1 cellular context compared by ENCODE assay signal in genomic region chr7:16420649-16421332, GRCh38.
A peak's percentile ranks its signal among the peaks of the same experiment; 100 is the strongest.
TF ChIP-seq lines count a peak whose summit lies in the region.

No MANE protein-coding gene starts in this region.

TF ChIP-seq in K562, 482 proteins besides CTCF, POLR2A, EP300 and RAD21 (continued from another document and continues in another):
- no peak for TF ChIP-seq FOXM1 (IDR thresholded peaks at IDR 0.05; ENCODE audit: low read depth)
- no peak for TF ChIP-seq FOXM1 (CRISPR knock-in tag; IDR thresholded peaks at IDR 0.05; ENCODE audit: low read depth)
- TF ChIP-seq ZKSCAN8 (CRISPR knock-in tag; IDR thresholded peaks at IDR 0.05) = 0 out of 2 replicates have a peak, but pooled peaks have one; percentile 2
- TF ChIP-seq ILF3 (IDR thresholded peaks at IDR 0.05; ENCODE audit: borderline replicate concordance) = 0 out of 2 replicates have a peak, but pooled peaks have one; percentile 65
- TF ChIP-seq ZNF830 (CRISPR knock-in tag; IDR thresholded peaks at IDR 0.05) = no peak
- TF ChIP-seq SRSF3 (IDR thresholded peaks at IDR 0.05; ENCODE audit: insufficient read depth, low read length) = no peak
- TF ChIP-seq JUNB (CRISPR knock-in tag; conservative IDR thresholded peaks at IDR 0.05) = no peak
- TF ChIP-seq CHCHD3 (CRISPR knock-in tag; IDR thresholded peaks at IDR 0.05) = no peak
- TF ChIP-seq POLR2H (tag; IDR thresholded peaks at IDR 0.05; ENCODE audit: low read depth) = peak; percentile 95
- 0 out of 2 replicates have a peak, but pooled peaks have one; percentile 77 for TF ChIP-seq STAT6 (CRISPR knock-in tag; IDR thresholded peaks at IDR 0.05)
- no peak for TF ChIP-seq RBM17 (IDR thresholded peaks at IDR 0.05; ENCODE audit: borderline replicate concordance, low read depth, low read length)
- no peak for TF ChIP-seq DIDO1 (tag; IDR thresholded peaks at IDR 0.05; ENCODE audit: low read depth)
- peak; percentile 17; the same call in 1 of the 2 replicates for TF ChIP-seq DMBX1 (CRISPR knock-in tag; IDR thresholded peaks at IDR 0.05; ENCODE audit: borderline replicate concordance)
- peak; percentile 33; the same call in 1 of the 2 replicates for TF ChIP-seq SP1 (CRISPR knock-in tag; IDR thresholded peaks at IDR 0.05)
- TF ChIP-seq CHD2 (IDR thresholded peaks at IDR 0.05; ENCODE audit: low read depth, low read length) = peak; percentile 88
- TF ChIP-seq L3MBTL2 (IDR thresholded peaks at IDR 0.05) = peak; percentile 77
- TF ChIP-seq, protein P1, sequence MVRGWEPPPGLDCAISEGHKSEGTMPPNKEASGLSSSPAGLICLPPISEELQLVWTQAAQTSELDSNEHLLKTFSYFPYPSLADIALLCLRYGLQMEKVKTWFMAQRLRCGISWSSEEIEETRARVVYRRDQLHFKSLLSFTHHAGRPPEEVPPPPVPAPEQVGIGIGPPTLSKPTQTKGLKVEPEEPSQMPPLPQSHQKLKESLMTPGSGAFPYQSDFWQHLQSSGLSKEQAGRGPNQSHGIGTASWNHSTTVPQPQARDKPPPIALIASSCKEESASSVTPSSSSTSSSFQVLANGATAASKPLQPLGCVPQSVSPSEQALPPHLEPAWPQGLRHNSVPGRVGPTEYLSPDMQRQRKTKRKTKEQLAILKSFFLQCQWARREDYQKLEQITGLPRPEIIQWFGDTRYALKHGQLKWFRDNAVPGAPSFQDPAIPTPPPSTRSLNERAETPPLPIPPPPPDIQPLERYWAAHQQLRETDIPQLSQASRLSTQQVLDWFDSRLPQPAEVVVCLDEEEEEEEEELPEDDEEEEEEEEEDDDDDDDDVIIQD (CRISPR knock-in tag; IDR thresholded peaks at IDR 0.05) = no peak
- TF ChIP-seq CBX8 (IDR thresholded peaks at IDR 0.05; ENCODE audit: borderline replicate concordance, extremely low read depth, low read depth, low read length, poor library complexity, severe bottlenecking) = no peak
- TF ChIP-seq SPI1 (IDR thresholded peaks at IDR 0.05; ENCODE audit: borderline replicate concordance, low read depth, low read length) = no peak
- no peak for TF ChIP-seq SAP30 (IDR thresholded peaks at IDR 0.05; ENCODE audit: borderline replicate concordance, insufficient read depth, low read depth, low read length, poor library complexity, severe bottlenecking)
- peak; percentile 41; the same call in 1 of the 2 replicates for TF ChIP-seq STAT5A (IDR thresholded peaks at IDR 0.05; ENCODE audit: borderline replicate concordance, low read length)
- TF ChIP-seq HNRNPLL (IDR thresholded peaks at IDR 0.05; ENCODE audit: low read depth, low read length, poor library complexity, severe bottlenecking) = no peak
- peak; percentile 85; the same call in 1 of the 2 replicates for TF ChIP-seq POLR2AphosphoS5 (IDR thresholded peaks at IDR 0.05; ENCODE audit: control insufficient read depth, insufficient read depth, low read depth, low read length)
- no peak for TF ChIP-seq ZNF197 (CRISPR knock-in tag; IDR thresholded peaks at IDR 0.05; ENCODE audit: low read depth)
- TF ChIP-seq ID3 (CRISPR knock-in tag; IDR thresholded peaks at IDR 0.05) = no peak
- TF ChIP-seq ID3 (tag; IDR thresholded peaks at IDR 0.05) = no peak
- TF ChIP-seq ZNF668 (CRISPR knock-in tag; IDR thresholded peaks at IDR 0.05) = no peak
- TF ChIP-seq MEF2A (IDR thresholded peaks at IDR 0.05; ENCODE audit: control insufficient read depth, low read depth, low read length) = no peak
- no peak for TF ChIP-seq ZNF561 (CRISPR knock-in tag; conservative IDR thresholded peaks at IDR 0.05)
- TF ChIP-seq, protein P2, sequence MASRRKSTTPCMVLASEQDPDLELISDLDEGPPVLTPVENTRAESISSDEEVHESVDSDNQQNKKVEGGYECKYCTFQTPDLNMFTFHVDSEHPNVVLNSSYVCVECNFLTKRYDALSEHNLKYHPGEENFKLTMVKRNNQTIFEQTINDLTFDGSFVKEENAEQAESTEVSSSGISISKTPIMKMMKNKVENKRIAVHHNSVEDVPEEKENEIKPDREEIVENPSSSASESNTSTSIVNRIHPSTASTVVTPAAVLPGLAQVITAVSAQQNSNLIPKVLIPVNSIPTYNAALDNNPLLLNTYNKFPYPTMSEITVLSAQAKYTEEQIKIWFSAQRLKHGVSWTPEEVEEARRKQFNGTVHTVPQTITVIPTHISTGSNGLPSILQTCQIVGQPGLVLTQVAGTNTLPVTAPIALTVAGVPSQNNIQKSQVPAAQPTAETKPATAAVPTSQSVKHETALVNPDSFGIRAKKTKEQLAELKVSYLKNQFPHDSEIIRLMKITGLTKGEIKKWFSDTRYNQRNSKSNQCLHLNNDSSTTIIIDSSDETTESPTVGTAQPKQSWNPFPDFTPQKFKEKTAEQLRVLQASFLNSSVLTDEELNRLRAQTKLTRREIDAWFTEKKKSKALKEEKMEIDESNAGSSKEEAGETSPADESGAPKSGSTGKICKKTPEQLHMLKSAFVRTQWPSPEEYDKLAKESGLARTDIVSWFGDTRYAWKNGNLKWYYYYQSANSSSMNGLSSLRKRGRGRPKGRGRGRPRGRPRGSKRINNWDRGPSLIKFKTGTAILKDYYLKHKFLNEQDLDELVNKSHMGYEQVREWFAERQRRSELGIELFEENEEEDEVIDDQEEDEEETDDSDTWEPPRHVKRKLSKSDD (conservative IDR thresholded peaks at IDR 0.05; ENCODE audit: low read length) = no peak
- TF ChIP-seq, protein P3, sequence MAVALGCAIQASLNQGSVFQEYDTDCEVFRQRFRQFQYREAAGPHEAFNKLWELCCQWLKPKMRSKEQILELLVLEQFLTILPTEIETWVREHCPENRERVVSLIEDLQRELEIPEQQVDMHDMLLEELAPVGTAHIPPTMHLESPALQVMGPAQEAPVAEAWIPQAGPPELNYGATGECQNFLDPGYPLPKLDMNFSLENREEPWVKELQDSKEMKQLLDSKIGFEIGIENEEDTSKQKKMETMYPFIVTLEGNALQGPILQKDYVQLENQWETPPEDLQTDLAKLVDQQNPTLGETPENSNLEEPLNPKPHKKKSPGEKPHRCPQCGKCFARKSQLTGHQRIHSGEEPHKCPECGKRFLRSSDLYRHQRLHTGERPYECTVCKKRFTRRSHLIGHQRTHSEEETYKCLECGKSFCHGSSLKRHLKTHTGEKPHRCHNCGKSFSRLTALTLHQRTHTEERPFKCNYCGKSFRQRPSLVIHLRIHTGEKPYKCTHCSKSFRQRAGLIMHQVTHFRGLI (CRISPR knock-in tag; IDR thresholded peaks at IDR 0.05) = no peak
- no peak for TF ChIP-seq RBBP5 (IDR thresholded peaks at IDR 0.05; ENCODE audit: borderline replicate concordance, insufficient read depth, low read length, poor library complexity, severe bottlenecking)
- no peak for TF ChIP-seq TFE3 (CRISPR knock-in tag; IDR thresholded peaks at IDR 0.05)
- TF ChIP-seq TEAD4 (IDR thresholded peaks at IDR 0.05; ENCODE audit: low read length) = no peak
- no peak for TF ChIP-seq TEAD4 (CRISPR knock-in tag; IDR thresholded peaks at IDR 0.05; ENCODE audit: borderline replicate concordance)
- no peak for TF ChIP-seq ZBTB34 (CRISPR knock-in tag; IDR thresholded peaks at IDR 0.05)
- peak; percentile 56 for TF ChIP-seq NCOR1 (IDR thresholded peaks at IDR 0.05)
- TF ChIP-seq SUPT5H (IDR thresholded peaks at IDR 0.05) = peak; percentile 95
- TF ChIP-seq NRF1 (conservative IDR thresholded peaks at IDR 0.05 in 1 of 2, IDR thresholded peaks at IDR 0.05 in 1 of 2) = peak; percentile 94 to 95
- TF ChIP-seq BRD9 (IDR thresholded peaks at IDR 0.05; ENCODE audit: low read depth, partially characterized antibody) = peak; percentile 93
- TF ChIP-seq ARID1B (IDR thresholded peaks at IDR 0.05) = peak; percentile 56
- peak; percentile 34; the same call in 1 of the 2 replicates for TF ChIP-seq LARP7 (IDR thresholded peaks at IDR 0.05)
- TF ChIP-seq, protein P4, sequence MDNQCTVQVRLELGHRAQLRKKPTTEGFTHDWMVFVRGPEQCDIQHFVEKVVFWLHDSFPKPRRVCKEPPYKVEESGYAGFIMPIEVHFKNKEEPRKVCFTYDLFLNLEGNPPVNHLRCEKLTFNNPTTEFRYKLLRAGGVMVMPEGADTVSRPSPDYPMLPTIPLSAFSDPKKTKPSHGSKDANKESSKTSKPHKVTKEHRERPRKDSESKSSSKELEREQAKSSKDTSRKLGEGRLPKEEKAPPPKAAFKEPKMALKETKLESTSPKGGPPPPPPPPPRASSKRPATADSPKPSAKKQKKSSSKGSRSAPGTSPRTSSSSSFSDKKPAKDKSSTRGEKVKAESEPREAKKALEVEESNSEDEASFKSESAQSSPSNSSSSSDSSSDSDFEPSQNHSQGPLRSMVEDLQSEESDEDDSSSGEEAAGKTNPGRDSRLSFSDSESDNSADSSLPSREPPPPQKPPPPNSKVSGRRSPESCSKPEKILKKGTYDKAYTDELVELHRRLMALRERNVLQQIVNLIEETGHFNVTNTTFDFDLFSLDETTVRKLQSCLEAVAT (IDR thresholded peaks at IDR 0.05) = peak; percentile 43 to 80
- no peak for TF ChIP-seq ZNF133 (CRISPR knock-in tag; IDR thresholded peaks at IDR 0.05)
- no peak for TF ChIP-seq RBM34 (IDR thresholded peaks at IDR 0.05; ENCODE audit: borderline replicate concordance, insufficient read depth, low read length)
- TF ChIP-seq SETDB1 (IDR thresholded peaks at IDR 0.05; ENCODE audit: low read length) = no peak
- TF ChIP-seq MEF2D (tag; conservative IDR thresholded peaks at IDR 0.05; ENCODE audit: low read depth) = no peak; the same call in 1 of the 2 replicates
- TF ChIP-seq PCBP1 (IDR thresholded peaks at IDR 0.05; ENCODE audit: low read depth, low read length, poor library complexity, severe bottlenecking) = peak; percentile 49
- 0 out of 2 replicates have a peak, but pooled peaks have one; percentile 14 for TF ChIP-seq PHB2 (IDR thresholded peaks at IDR 0.05; ENCODE audit: low read depth)
- TF ChIP-seq ZNF778 (CRISPR knock-in tag; IDR thresholded peaks at IDR 0.05) = no peak
- TF ChIP-seq ZBTB5 (IDR thresholded peaks at IDR 0.05) = no peak
- TF ChIP-seq SMAD4 (CRISPR knock-in tag; conservative IDR thresholded peaks at IDR 0.05) = peak; percentile 34; the same call in 1 of the 2 replicates
- TF ChIP-seq ARNT (IDR thresholded peaks at IDR 0.05) = peak in 1 of 2 experiments; percentile 57; a peak in 2 of 4 replicates
- TF ChIP-seq SLC30A9 (CRISPR knock-in tag; IDR thresholded peaks at IDR 0.05) = no peak
- TF ChIP-seq, protein P5, sequence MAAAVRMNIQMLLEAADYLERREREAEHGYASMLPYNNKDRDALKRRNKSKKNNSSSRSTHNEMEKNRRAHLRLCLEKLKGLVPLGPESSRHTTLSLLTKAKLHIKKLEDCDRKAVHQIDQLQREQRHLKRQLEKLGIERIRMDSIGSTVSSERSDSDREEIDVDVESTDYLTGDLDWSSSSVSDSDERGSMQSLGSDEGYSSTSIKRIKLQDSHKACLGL (CRISPR knock-in tag; IDR thresholded peaks at IDR 0.05; ENCODE audit: borderline replicate concordance, poor library complexity, severe bottlenecking) = no peak
- no peak for TF ChIP-seq TRIM28 (IDR thresholded peaks at IDR 0.05)
